In the genomic region with DNA sequence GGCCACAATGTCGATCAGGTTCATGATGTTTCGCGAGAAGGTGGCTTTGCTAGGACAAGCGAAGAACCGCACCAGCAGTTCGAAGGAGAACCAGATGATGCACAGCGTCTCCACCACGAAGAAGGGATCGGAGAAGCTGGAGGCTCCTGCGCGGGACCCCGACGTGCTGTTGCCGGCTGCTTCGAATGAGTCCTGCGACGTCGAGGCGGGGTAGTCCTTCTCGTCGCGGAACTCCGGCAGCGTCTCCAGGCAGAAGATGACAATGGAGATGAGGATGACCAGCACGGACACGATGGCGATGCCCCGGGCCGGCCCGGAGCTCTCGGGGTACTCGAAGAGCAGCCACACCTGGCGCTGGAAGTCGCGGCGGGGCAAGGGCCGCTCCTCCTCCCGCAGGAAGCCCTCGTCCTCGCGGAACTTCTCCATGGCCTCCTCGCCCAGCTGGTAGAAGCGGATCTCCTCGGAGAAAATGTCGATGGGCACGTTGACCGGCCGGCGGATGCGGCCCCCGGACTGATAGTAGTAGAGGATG, we compare ENCODE assay signal across 8 cellular contexts. TPM values are rescaled to one million over a fixed set of nuclear protein-coding genes. Genes with fewer than 3 reads are reported as not detected.
A peak's percentile ranks its signal among the peaks of the same experiment; 100 is the strongest.
DNase-seq lines count a peak whose midpoint lies in the region; ATAC-seq and TF ChIP-seq lines count a peak whose summit lies in the region.

No MANE protein-coding gene starts in this region.

- peak overlapping the region; percentile 99 for H3K27ac Mint-ChIP-seq in activated naive CD4-positive, alpha-beta T cell treated with anti-CD3 and anti-CD28 coated beads, Interleukin-2, amount 50 U/mL, for 24 hours

- TF ChIP-seq POLR2A in tibial nerve (IDR thresholded peaks at IDR 0.05), result no peak

- H3K9ac ChIP-seq in SK-N-SH, result no peak overlapping the region

- H3K27ac ChIP-seq in SK-N-SH (ENCODE audit: low read depth in 2 of 2, low read length in 1 of 2) (no peak overlapping the region), mesodermal cell (ENCODE audit: low read depth, low read length, severe bottlenecking) (no peak overlapping the region), tibial nerve (peak overlapping the region in 1 of 4 donors; percentile 81)

- no peak for TF ChIP-seq CTCF in SK-N-SH (IDR thresholded peaks at IDR 0.05)
- no peak for TF ChIP-seq CTCF in tibial nerve (IDR thresholded peaks at IDR 0.05)

- H3K27me3 ChIP-seq in SK-N-SH (ENCODE audit: insufficient read depth) (peaks cover 56% of the 10 kb centered on the region), tibial nerve (peaks cover 0 to 82% of the 10 kb centered on the region in 2 donors)

- H3K79me2 ChIP-seq in SK-N-SH (ENCODE audit: insufficient read depth), result no peaks in the 10 kb centered on the region

- DNase-seq in SK-N-SH (peak; percentile 6), tibial nerve (ENCODE audit: low spot score in 2 of 2) (no peak), NOMO-1 treated with DMSO at 0.1 percent for 48 hours (lab: John Stamatoyannopoulos, UW; ENCODE audit: unreplicated experiment) (no peak)

- H3K4me3 ChIP-seq in SK-N-SH (ENCODE audit: low read depth in 2 of 2, low read length in 1 of 2) (peak overlapping the region in 1 of 2 experiments; percentile 43; a peak in 2 of 4 replicates), mesodermal cell (ENCODE audit: extremely low read depth, insufficient read depth, low read length, poor library complexity, severe bottlenecking) (peak overlapping the region; percentile 55), tibial nerve (peak overlapping the region in 3 of 4 donors; percentile 50 to 59 (median 56))

- no peaks in the 10 kb centered on the region for H3K36me3 ChIP-seq in SK-N-SH (replicated peaks in 1 of 2; ENCODE audit: control insufficient read depth in 1 of 2, insufficient read depth in 2 of 2, low read length in 1 of 2)
- no peaks in the 10 kb centered on the region for H3K36me3 ChIP-seq in mesodermal cell (ENCODE audit: control insufficient read depth, insufficient read depth, low read length)
- H3K36me3 ChIP-seq in tibial nerve, result no peaks in the 10 kb centered on the region

- H3F3A ChIP-seq in SK-N-SH (replicated peaks; ENCODE audit: insufficient read depth), result no peaks in the 10 kb centered on the region

- ATAC-seq in SK-N-SH treated with all-trans-retinoic acid at 6 μM for 48 hours (no peak), GM21390 (IDR thresholded peaks at IDR 0.05; ENCODE audit: unreplicated experiment) (no peak), GM18868 (IDR thresholded peaks at IDR 0.05; ENCODE audit: unreplicated experiment) (no peak)

- H3K9me3 ChIP-seq in SK-N-SH (no peaks in the 10 kb centered on the region), mesodermal cell (ENCODE audit: control insufficient read depth, low read length) (peaks cover 8% of the 10 kb centered on the region), tibial nerve (peaks cover 0 to 8% (median 0%) of the 10 kb centered on the region in 4 donors)

- H3K36me3 Mint-ChIP-seq in activated naive CD4-positive, alpha-beta T cell treated with anti-CD3 and anti-CD28 coated beads, Interleukin-2, amount 50 U/mL, for 24 hours, result no peaks in the 10 kb centered on the region

- WGBS in SK-N-SH (ENCODE audit: low lambda C conversion rate), result 17% methylated on average over 23 of the region's 51 CpGs
- WGBS in mesodermal cell (ENCODE audit: insufficient coverage in 2 of 2), 2 experiments, result 52 to 60% methylated on average over 42 to 43 of the region's 51 CpGs
- WGBS in tibial nerve, 2 donors, result 36 to 37% methylated on average over 46 to 50 of the region's 51 CpGs

- CTCF ChIA-PET in SK-N-SH (lab: Yijun Ruan, JAX), result interaction anchor here (0.8 to 6.3 kb wide), 9 partner anchors 8 to 109 kb away, joined by 3 to 50 read pairs (median 5); no protein-coding TSS in a partner anchor

- no peaks in the 10 kb centered on the region for H4K20me1 ChIP-seq in SK-N-SH (ENCODE audit: insufficient read depth)

- H2AFZ ChIP-seq in SK-N-SH (ENCODE audit: low read depth), result no peak overlapping the region

- H3K9me2 ChIP-seq in SK-N-SH, result no peaks in the 10 kb centered on the region

- peak overlapping the region; percentile 90 for H3K4me3 Mint-ChIP-seq in activated naive CD4-positive, alpha-beta T cell treated with anti-CD3 and anti-CD28 coated beads, Interleukin-2, amount 50 U/mL, for 24 hours

- TF ChIP-seq RAD21 in SK-N-SH (IDR thresholded peaks at IDR 0.05; ENCODE audit: low read length), result no peak

- peak overlapping the region; percentile 52; the same call in 1 of the 2 replicates for H3K4me2 ChIP-seq in SK-N-SH

- POLR2A ChIA-PET in SK-N-SH (lab: Yijun Ruan, JAX), result interaction anchor here (1.0 kb wide), 1 partner anchor 92 kb away, joined by 3 read pairs; no protein-coding TSS in a partner anchor

- H3K27me3 Mint-ChIP-seq in activated naive CD4-positive, alpha-beta T cell treated with anti-CD3 and anti-CD28 coated beads, Interleukin-2, amount 50 U/mL, for 24 hours, result no peaks in the 10 kb centered on the region

- no peaks in the 10 kb centered on the region for H3K9me3 Mint-ChIP-seq in activated naive CD4-positive, alpha-beta T cell treated with anti-CD3 and anti-CD28 coated beads, Interleukin-2, amount 50 U/mL, for 24 hours

- peaks cover 65% of the 10 kb centered on the region for H3K4me1 Mint-ChIP-seq in activated naive CD4-positive, alpha-beta T cell treated with anti-CD3 and anti-CD28 coated beads, Interleukin-2, amount 50 U/mL, for 24 hours

- TF ChIP-seq EP300 in SK-N-SH (IDR thresholded peaks at IDR 0.05; ENCODE audit: borderline replicate concordance in 1 of 2, low read depth in 1 of 2, low read length in 1 of 2) (no peak), tibial nerve (IDR thresholded peaks at IDR 0.05) (no peak)

- H3K4me1 ChIP-seq in SK-N-SH (ENCODE audit: control insufficient read depth in 1 of 2, insufficient read depth in 2 of 2, low read depth in 1 of 2, low read length in 1 of 2) (peaks cover 0 to 8% of the 10 kb centered on the region in 2 experiments; a peak in 2 of 4 replicates), mesodermal cell (ENCODE audit: control insufficient read depth, insufficient read depth, low read length, poor library complexity, severe bottlenecking) (no peaks in the 10 kb centered on the region), tibial nerve (peaks cover 0 to 20% (median 0%) of the 10 kb centered on the region in 4 donors)

TF ChIP-seq in SK-N-SH, 30 proteins besides CTCF, POLR2A, EP300 and RAD21:
- TF ChIP-seq MEF2A (IDR thresholded peaks at IDR 0.05; ENCODE audit: borderline replicate concordance, low read depth) (no peak), TAF1 (IDR thresholded peaks at IDR 0.05; ENCODE audit: borderline replicate concordance, low read depth, low read length) (no peak), RFX5 (IDR thresholded peaks at IDR 0.05; ENCODE audit: low read length) (no peak), RCOR1 (IDR thresholded peaks at IDR 0.05; ENCODE audit: low read length) (no peak), YY1 (IDR thresholded peaks at IDR 0.05; ENCODE audit: low read depth) (no peak), NRF1 (IDR thresholded peaks at IDR 0.05; ENCODE audit: low read depth, low read length) (no peak), MXI1 (IDR thresholded peaks at IDR 0.05; ENCODE audit: low read depth, low read length) (no peak), SMC3 (IDR thresholded peaks at IDR 0.05; ENCODE audit: low read depth, low read length) (no peak), GABPA (IDR thresholded peaks at IDR 0.05; ENCODE audit: low read depth) (no peak), FOXM1 (IDR thresholded peaks at IDR 0.05; ENCODE audit: low read depth) (no peak), TCF12 (IDR thresholded peaks at IDR 0.05) (no peak), JUND (IDR thresholded peaks at IDR 0.05) (no peak)
- TF ChIP-seq, protein P1, sequence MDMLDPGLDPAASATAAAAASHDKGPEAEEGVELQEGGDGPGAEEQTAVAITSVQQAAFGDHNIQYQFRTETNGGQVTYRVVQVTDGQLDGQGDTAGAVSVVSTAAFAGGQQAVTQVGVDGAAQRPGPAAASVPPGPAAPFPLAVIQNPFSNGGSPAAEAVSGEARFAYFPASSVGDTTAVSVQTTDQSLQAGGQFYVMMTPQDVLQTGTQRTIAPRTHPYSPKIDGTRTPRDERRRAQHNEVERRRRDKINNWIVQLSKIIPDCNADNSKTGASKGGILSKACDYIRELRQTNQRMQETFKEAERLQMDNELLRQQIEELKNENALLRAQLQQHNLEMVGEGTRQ (IDR thresholded peaks at IDR 0.05; ENCODE audit: borderline replicate concordance, low read depth, low read length), result no peak
TF ChIP-seq in SK-N-SH: peak in this region for 0.

TF ChIP-seq in SK-N-SH treated with all-trans-retinoic acid at 6 μM for 48 hours, 23 proteins besides CTCF, POLR2A, EP300 and RAD21:
- TF ChIP-seq GLIS3 (CRISPR knock-in tag; IDR thresholded peaks at IDR 0.05), result no peak
- TF ChIP-seq, protein P2, sequence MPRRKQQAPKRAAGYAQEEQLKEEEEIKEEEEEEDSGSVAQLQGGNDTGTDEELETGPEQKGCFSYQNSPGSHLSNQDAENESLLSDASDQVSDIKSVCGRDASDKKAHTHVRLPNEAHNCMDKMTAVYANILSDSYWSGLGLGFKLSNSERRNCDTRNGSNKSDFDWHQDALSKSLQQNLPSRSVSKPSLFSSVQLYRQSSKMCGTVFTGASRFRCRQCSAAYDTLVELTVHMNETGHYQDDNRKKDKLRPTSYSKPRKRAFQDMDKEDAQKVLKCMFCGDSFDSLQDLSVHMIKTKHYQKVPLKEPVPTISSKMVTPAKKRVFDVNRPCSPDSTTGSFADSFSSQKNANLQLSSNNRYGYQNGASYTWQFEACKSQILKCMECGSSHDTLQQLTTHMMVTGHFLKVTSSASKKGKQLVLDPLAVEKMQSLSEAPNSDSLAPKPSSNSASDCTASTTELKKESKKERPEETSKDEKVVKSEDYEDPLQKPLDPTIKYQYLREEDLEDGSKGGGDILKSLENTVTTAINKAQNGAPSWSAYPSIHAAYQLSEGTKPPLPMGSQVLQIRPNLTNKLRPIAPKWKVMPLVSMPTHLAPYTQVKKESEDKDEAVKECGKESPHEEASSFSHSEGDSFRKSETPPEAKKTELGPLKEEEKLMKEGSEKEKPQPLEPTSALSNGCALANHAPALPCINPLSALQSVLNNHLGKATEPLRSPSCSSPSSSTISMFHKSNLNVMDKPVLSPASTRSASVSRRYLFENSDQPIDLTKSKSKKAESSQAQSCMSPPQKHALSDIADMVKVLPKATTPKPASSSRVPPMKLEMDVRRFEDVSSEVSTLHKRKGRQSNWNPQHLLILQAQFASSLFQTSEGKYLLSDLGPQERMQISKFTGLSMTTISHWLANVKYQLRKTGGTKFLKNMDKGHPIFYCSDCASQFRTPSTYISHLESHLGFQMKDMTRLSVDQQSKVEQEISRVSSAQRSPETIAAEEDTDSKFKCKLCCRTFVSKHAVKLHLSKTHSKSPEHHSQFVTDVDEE (CRISPR knock-in tag; IDR thresholded peaks at IDR 0.05), result no peak

RNA-seq across cellular contexts. Expression of a gene that starts 0.9 kb away (rescaled TPM):
- 0.02 TPM in 1 of 2 replicates, not detected in the other for polyA plus RNA-seq in SK-N-SH (2012; rRNA removed)
- polyA plus RNA-seq in SK-N-SH (2012; cell fraction: cytosol; rRNA removed), result 0.01 and 0.08 TPM in 2 replicates
- not detected in 2 replicates for polyA plus RNA-seq in SK-N-SH (2012; cell fraction: nucleus; rRNA removed)
- 3.6 TPM for polyA plus RNA-seq in mesodermal cell (2013, experiment 1 of 2)
- polyA plus RNA-seq in mesodermal cell (2013, experiment 2 of 2), result 2.7 TPM
- 1 to 10 TPM in 2 of 4 donors, under 1 TPM in 2; 0.30 to 3.9 (median 1.2) TPM for total RNA-seq in tibial nerve
